ENCODE assay signal across 11 cellular contexts in genomic region chr9:110016340-110016739, GRCh38.
DNase-seq lines count a peak whose midpoint lies in the region; ATAC-seq, FAIRE-seq and TF ChIP-seq lines count a peak whose summit lies in the region.
"Had no signal": no experiment of that assay in that cellular context is flagged by ENCODE, and none has a peak within 500 bp of the region (broad histone marks: within the 10 kb centered on the region; RNA-seq: fewer than 3 reads in every experiment).

No MANE protein-coding gene starts in this region.

- H3K4me2 ChIP-seq in GM23248 (ENCODE audit: unreplicated experiment) (peak overlapping the region; percentile 38), PC-9 (no peak overlapping the region)

- no peaks in the 10 kb centered on the region for H4K20me1 ChIP-seq in GM23248 (ENCODE audit: insufficient read depth)
- H4K20me1 ChIP-seq in PC-9 (ENCODE audit: insufficient read depth), result no peaks in the 10 kb centered on the region

- DNase-seq in GM23248 (peak; percentile 77), PC-9 (no peak), epithelial cell of proximal tubule (ENCODE audit: low read depth) (peak; percentile 61), pancreas (no peak), LoVo (ENCODE audit: low spot score) (no peak)
- DNase-seq: activated gamma-delta T cell; NCI-H524; stimulated activated CD4-positive, alpha-beta T cell treated with anti-CD3 and anti-CD28 coated beads, Interleukin-12 subunit alpha, Interleukin-12 subunit beta, amount 100 ng/mL, for 4 hours had no signal

- H3K9ac ChIP-seq in GM23248, result no peak overlapping the region

- no peaks in the 10 kb centered on the region for H3K9me3 ChIP-seq in GM23248 (ENCODE audit: low read depth)
- H3K9me3 ChIP-seq in PC-9 (ENCODE audit: insufficient read depth, low read depth), result no peaks in the 10 kb centered on the region
- no peaks in the 10 kb centered on the region for H3K9me3 ChIP-seq in pancreas

- 90 to 91% methylated on average over 2 of the region's 2 CpGs for WGBS in GM23248 (ENCODE audit: low coverage in 1 of 2, low lambda C conversion rate in 2 of 2, missing lambda C conversion rate in 2 of 2), 2 experiments
- WGBS in pancreas, 2 donors, result 89 to 91% methylated on average over 2 of the region's 2 CpGs

- H3K4me1 ChIP-seq in GM23248 (ENCODE audit: insufficient read depth) (peaks cover 16% of the 10 kb centered on the region), PC-9 (replicated peaks; ENCODE audit: insufficient read depth) (peaks cover 12% of the 10 kb centered on the region), pancreas (no peaks in the 10 kb centered on the region)

- in situ Hi-C loops in GM23248 (cut with MboI), result no loop called here

- ATAC-seq in pancreas (peak in 3 of 4 donors; percentile 18 to 89 (median 65)), HG03135 (IDR thresholded peaks at IDR 0.05; ENCODE audit: unreplicated experiment) (no peak), HG03097 (IDR thresholded peaks at IDR 0.05; ENCODE audit: low FRiP score, unreplicated experiment) (no peak), GM19351 (IDR thresholded peaks at IDR 0.05; ENCODE audit: unreplicated experiment) (no peak)

- H2AFZ ChIP-seq in GM23248 (no peak overlapping the region), PC-9 (no peak overlapping the region)

- TF ChIP-seq CTCF in PC-9 (conservative IDR thresholded peaks at IDR 0.05) (no peak), epithelial cell of proximal tubule (conservative IDR thresholded peaks at IDR 0.05; ENCODE audit: low read depth, low read length) (no peak), pancreas (IDR thresholded peaks at IDR 0.05) (no peak)

- H3K27me3 ChIP-seq in GM23248 (replicated peaks; ENCODE audit: insufficient read depth) (no peaks in the 10 kb centered on the region), PC-9 (ENCODE audit: insufficient read depth, low read depth) (no peaks in the 10 kb centered on the region), pancreas (no peaks in the 10 kb centered on the region)

- H3K9me2 ChIP-seq in GM23248 (ENCODE audit: insufficient read depth) (no peaks in the 10 kb centered on the region), PC-9 (ENCODE audit: insufficient read depth) (no peaks in the 10 kb centered on the region)

- CTCF ChIA-PET in PC-9 (lab: Charles Lee), result no interaction called here

- no peak for FAIRE-seq in pancreas (lab: Jason Lieb, UNC)

- intact Hi-C loops in PC-9 (cut with micrococcal nuclease; ENCODE audit: unreplicated experiment) (loop anchor here (1.0 kb wide), 1 partner anchor 13 kb away; no protein-coding TSS in a partner anchor), pancreas (cut with DNase I) (no loop called here)

- BruUV-seq in PC-9 (replicated peaks; lab: Mats Ljungman, UMichigan), result no TSS peak

- POLR2A ChIA-PET in PC-9 (lab: Charles Lee; ENCODE audit: unreplicated experiment), result interaction anchor here (0.8 kb wide), 1 partner anchor 60 kb away, joined by 5 read pairs; no protein-coding TSS in a partner anchor

- H3K4me3 ChIP-seq in GM23248, result no peak overlapping the region
- H3K4me3 ChIP-seq in PC-9, result no peak overlapping the region
- H3K4me3 ChIP-seq in epithelial cell of proximal tubule (ENCODE audit: low read depth, low read length), result no peak overlapping the region
- H3K4me3 ChIP-seq in pancreas, result no peak overlapping the region

- peak overlapping the region; percentile 64 for H3K27ac ChIP-seq in GM23248
- H3K27ac ChIP-seq in PC-9, result peak overlapping the region; percentile 59
- H3K27ac ChIP-seq in pancreas, result peak overlapping the region in 1 of 4 donors; percentile 20

- H3K36me3 ChIP-seq in GM23248 (ENCODE audit: low read depth) (no peaks in the 10 kb centered on the region), PC-9 (ENCODE audit: low read depth) (no peaks in the 10 kb centered on the region), pancreas (no peaks in the 10 kb centered on the region)

- H3F3A ChIP-seq in GM23248 (ENCODE audit: insufficient read depth) (peaks cover 36% of the 10 kb centered on the region), PC-9 (ENCODE audit: insufficient read depth, low read depth) (peaks cover 5% of the 10 kb centered on the region; the same call in 1 of the 2 replicates)

- no peaks in the 10 kb centered on the region for H3K79me2 ChIP-seq in GM23248 (ENCODE audit: insufficient read depth)
- no peaks in the 10 kb centered on the region for H3K79me2 ChIP-seq in PC-9 (ENCODE audit: low read depth)

Comparison
In these comparisons a context has a peak if more than half of its experiments do, and no peak if none do; other contexts are left out.
1. DNase-seq: peak in GM23248 (single experiment) and epithelial cell of proximal tubule (single experiment); none in PC-9 (0 of 2), pancreas (0 of 6) and LoVo (single experiment).
2. ATAC-seq: peak in pancreas (3 of 4); none in HG03135 (single experiment), HG03097 (single experiment) and GM19351 (single experiment).